ENCODE assay signal across 1 cellular context in the genomic region with DNA sequence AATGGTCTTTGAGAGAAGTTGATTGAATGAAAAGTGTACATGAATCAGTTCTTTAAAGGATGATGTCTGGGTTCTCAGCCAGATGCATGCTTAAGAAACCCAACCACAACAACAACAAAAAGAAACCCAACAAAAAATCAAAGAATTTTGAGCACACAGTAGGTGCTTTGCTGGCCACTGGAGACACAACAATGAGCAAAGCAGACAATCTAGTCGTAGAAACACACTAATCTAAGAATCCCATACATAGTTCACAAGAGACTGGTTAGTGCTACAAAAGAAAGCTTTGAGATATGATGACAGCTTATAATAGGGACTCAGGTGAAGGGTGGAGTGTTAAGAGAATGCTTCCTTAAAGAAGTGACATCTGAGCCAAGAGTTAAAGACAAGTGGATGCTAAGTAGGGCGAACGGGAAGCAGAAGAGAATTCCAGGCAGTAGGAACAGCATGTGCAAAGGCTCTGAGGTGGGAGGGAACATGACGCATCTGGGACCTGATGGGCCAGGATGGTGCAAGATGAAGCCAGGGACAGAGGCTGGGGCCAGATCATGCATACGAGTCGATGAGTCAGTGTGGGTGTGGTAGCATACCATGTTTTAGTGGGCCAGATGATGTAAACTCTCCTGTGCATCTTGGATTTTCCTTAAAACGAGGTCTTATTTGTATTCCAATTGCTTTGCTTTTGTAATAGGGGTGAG.
TF ChIP-seq lines count a peak whose summit lies in the region.

No MANE protein-coding gene starts in this region.

TF ChIP-seq in HEK293, 187 proteins besides CTCF, POLR2A, EP300 and RAD21 (continued from another document and continues in another):
- TF ChIP-seq, protein P1, sequence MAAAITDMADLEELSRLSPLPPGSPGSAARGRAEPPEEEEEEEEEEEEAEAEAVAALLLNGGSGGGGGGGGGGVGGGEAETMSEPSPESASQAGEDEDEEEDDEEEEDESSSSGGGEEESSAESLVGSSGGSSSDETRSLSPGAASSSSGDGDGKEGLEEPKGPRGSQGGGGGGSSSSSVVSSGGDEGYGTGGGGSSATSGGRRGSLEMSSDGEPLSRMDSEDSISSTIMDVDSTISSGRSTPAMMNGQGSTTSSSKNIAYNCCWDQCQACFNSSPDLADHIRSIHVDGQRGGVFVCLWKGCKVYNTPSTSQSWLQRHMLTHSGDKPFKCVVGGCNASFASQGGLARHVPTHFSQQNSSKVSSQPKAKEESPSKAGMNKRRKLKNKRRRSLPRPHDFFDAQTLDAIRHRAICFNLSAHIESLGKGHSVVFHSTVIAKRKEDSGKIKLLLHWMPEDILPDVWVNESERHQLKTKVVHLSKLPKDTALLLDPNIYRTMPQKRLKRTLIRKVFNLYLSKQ (tag by site-specific recombination; IDR thresholded peaks at IDR 0.05; ENCODE audit: borderline replicate concordance), result no peak
- TF ChIP-seq KLF10 (tag by site-specific recombination; IDR thresholded peaks at IDR 0.05) (peak; percentile 67; the same call in 1 of the 2 replicates), TSHZ1 (tag by site-specific recombination; IDR thresholded peaks at IDR 0.05; ENCODE audit: borderline replicate concordance) (0 out of 2 replicates have a peak, but pooled peaks have one; percentile 38), ZNF280C (tag by site-specific recombination; IDR thresholded peaks at IDR 0.05) (no peak), TCF7L2 (IDR thresholded peaks at IDR 0.05; ENCODE audit: borderline replicate concordance, low read depth, low read length) (no peak), ZSCAN18 (tag by site-specific recombination; IDR thresholded peaks at IDR 0.05) (no peak), SCRT2 (tag by site-specific recombination; IDR thresholded peaks at IDR 0.05) (peak; percentile 53; the same call in 1 of the 2 replicates), ZBTB21 (tag by site-specific recombination; IDR thresholded peaks at IDR 0.05) (0 out of 2 replicates have a peak, but pooled peaks have one; percentile 23), YY1 (tag by site-specific recombination; IDR thresholded peaks at IDR 0.05) (no peak), ZNF624 (tag by site-specific recombination; IDR thresholded peaks at IDR 0.05) (no peak), ZNF398 (tag by site-specific recombination; IDR thresholded peaks at IDR 0.05) (0 out of 2 replicates have a peak, but pooled peaks have one; percentile 31), HOXC10 (CRISPR knock-in tag; IDR thresholded peaks at IDR 0.05) (no peak), ZNF214 (tag by site-specific recombination; IDR thresholded peaks at IDR 0.05; ENCODE audit: borderline replicate concordance) (no peak), ZNF626 (tag by site-specific recombination; IDR thresholded peaks at IDR 0.05) (no peak), ZNF629 (tag by site-specific recombination; IDR thresholded peaks at IDR 0.05) (peak; percentile 65), ZNF114 (tag by site-specific recombination; IDR thresholded peaks at IDR 0.05) (no peak), ZFP69B (tag by site-specific recombination; IDR thresholded peaks at IDR 0.05) (peak; percentile 47; the same call in 1 of the 2 replicates), ZNF302 (tag by site-specific recombination; IDR thresholded peaks at IDR 0.05; ENCODE audit: low read depth) (no peak), ZNF37A (tag by site-specific recombination; IDR thresholded peaks at IDR 0.05) (no peak), SP7 (tag by site-specific recombination; IDR thresholded peaks at IDR 0.05) (peak; percentile 71), ZNF707 (tag by site-specific recombination; IDR thresholded peaks at IDR 0.05) (0 out of 2 replicates have a peak, but pooled peaks have one; percentile 29), ZNF473 (tag by site-specific recombination; IDR thresholded peaks at IDR 0.05) (peak; percentile 10; the same call in 1 of the 2 replicates), ZNF157 (tag by site-specific recombination; IDR thresholded peaks at IDR 0.05) (no peak), ZNF692 (tag by site-specific recombination; IDR thresholded peaks at IDR 0.05) (peak; percentile 37; the same call in 1 of the 2 replicates), ZBTB20 (tag by site-specific recombination; IDR thresholded peaks at IDR 0.05) (0 out of 2 replicates have a peak, but pooled peaks have one; percentile 22), ZNF138 (tag by site-specific recombination; IDR thresholded peaks at IDR 0.05; ENCODE audit: borderline replicate concordance) (no peak), YY2 (tag by site-specific recombination; IDR thresholded peaks at IDR 0.05) (no peak), ZNF324 (tag by site-specific recombination; IDR thresholded peaks at IDR 0.05) (peak; percentile 82; the same call in 1 of the 2 replicates), ZNF529 (tag by site-specific recombination; IDR thresholded peaks at IDR 0.05; ENCODE audit: insufficient replicate concordance) (no peak)
- TF ChIP-seq, protein P2, sequence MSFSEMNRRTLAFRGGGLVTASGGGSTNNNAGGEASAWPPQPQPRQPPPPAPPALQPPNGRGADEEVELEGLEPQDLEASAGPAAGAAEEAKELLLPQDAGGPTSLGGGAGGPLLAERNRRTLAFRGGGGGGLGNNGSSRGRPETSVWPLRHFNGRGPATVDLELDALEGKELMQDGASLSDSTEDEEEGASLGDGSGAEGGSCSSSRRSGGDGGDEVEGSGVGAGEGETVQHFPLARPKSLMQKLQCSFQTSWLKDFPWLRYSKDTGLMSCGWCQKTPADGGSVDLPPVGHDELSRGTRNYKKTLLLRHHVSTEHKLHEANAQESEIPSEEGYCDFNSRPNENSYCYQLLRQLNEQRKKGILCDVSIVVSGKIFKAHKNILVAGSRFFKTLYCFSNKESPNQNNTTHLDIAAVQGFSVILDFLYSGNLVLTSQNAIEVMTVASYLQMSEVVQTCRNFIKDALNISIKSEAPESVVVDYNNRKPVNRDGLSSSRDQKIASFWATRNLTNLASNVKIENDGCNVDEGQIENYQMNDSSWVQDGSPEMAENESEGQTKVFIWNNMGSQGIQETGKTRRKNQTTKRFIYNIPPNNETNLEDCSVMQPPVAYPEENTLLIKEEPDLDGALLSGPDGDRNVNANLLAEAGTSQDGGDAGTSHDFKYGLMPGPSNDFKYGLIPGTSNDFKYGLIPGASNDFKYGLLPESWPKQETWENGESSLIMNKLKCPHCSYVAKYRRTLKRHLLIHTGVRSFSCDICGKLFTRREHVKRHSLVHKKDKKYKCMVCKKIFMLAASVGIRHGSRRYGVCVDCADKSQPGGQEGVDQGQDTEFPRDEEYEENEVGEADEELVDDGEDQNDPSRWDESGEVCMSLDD (tag by site-specific recombination; IDR thresholded peaks at IDR 0.05), result 0 out of 2 replicates have a peak, but pooled peaks have one; percentile 31
- TF ChIP-seq, protein P3, sequence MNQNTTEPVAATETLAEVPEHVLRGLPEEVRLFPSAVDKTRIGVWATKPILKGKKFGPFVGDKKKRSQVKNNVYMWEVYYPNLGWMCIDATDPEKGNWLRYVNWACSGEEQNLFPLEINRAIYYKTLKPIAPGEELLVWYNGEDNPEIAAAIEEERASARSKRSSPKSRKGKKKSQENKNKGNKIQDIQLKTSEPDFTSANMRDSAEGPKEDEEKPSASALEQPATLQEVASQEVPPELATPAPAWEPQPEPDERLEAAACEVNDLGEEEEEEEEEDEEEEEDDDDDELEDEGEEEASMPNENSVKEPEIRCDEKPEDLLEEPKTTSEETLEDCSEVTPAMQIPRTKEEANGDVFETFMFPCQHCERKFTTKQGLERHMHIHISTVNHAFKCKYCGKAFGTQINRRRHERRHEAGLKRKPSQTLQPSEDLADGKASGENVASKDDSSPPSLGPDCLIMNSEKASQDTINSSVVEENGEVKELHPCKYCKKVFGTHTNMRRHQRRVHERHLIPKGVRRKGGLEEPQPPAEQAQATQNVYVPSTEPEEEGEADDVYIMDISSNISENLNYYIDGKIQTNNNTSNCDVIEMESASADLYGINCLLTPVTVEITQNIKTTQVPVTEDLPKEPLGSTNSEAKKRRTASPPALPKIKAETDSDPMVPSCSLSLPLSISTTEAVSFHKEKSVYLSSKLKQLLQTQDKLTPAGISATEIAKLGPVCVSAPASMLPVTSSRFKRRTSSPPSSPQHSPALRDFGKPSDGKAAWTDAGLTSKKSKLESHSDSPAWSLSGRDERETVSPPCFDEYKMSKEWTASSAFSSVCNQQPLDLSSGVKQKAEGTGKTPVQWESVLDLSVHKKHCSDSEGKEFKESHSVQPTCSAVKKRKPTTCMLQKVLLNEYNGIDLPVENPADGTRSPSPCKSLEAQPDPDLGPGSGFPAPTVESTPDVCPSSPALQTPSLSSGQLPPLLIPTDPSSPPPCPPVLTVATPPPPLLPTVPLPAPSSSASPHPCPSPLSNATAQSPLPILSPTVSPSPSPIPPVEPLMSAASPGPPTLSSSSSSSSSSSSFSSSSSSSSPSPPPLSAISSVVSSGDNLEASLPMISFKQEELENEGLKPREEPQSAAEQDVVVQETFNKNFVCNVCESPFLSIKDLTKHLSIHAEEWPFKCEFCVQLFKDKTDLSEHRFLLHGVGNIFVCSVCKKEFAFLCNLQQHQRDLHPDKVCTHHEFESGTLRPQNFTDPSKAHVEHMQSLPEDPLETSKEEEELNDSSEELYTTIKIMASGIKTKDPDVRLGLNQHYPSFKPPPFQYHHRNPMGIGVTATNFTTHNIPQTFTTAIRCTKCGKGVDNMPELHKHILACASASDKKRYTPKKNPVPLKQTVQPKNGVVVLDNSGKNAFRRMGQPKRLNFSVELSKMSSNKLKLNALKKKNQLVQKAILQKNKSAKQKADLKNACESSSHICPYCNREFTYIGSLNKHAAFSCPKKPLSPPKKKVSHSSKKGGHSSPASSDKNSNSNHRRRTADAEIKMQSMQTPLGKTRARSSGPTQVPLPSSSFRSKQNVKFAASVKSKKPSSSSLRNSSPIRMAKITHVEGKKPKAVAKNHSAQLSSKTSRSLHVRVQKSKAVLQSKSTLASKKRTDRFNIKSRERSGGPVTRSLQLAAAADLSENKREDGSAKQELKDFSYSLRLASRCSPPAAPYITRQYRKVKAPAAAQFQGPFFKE (tag by site-specific recombination; IDR thresholded peaks at IDR 0.05; ENCODE audit: borderline replicate concordance), result no peak
